In the genomic region with DNA sequence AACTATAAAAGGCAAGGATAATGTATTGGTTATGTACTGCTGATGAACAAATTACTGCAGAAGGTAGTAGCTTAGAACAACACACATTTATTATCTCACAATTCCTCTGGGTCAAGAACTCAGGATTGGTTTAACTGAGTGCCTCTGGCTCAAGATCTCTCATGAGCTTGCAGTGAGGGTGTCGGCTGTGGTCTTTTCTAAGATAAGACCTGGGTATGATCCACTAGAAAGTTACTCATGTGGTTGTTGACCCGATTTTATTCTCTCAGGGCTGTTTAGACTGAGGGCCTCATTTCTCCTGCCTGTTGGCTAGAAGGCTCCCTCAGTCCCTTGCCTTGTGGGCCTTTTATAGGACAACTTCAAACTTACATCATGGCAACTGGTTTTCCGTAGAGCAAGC, we compare ENCODE assay signal across 1 cellular context.
TF ChIP-seq lines count a peak whose summit lies in the region.

No MANE protein-coding gene starts in this region.

TF ChIP-seq in WTC11, 78 proteins besides CTCF, POLR2A, EP300 and RAD21 (continued from another document):
- TF ChIP-seq, protein P1, sequence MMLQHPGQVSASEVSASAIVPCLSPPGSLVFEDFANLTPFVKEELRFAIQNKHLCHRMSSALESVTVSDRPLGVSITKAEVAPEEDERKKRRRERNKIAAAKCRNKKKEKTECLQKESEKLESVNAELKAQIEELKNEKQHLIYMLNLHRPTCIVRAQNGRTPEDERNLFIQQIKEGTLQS (CRISPR knock-in tag; conservative IDR thresholded peaks at IDR 0.05) = no peak
- TF ChIP-seq, protein P2, sequence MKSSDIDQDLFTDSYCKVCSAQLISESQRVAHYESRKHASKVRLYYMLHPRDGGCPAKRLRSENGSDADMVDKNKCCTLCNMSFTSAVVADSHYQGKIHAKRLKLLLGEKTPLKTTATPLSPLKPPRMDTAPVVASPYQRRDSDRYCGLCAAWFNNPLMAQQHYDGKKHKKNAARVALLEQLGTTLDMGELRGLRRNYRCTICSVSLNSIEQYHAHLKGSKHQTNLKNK (CRISPR knock-in tag; IDR thresholded peaks at IDR 0.05) = no peak
- TF ChIP-seq, protein P3, sequence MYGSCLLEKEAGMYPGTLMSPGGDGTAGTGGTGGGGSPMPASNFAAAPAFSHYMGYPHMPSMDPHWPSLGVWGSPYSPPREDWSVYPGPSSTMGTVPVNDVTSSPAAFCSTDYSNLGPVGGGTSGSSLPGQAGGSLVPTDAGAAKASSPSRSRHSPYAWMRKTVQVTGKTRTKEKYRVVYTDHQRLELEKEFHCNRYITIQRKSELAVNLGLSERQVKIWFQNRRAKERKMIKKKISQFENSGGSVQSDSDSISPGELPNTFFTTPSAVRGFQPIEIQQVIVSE (CRISPR knock-in tag; IDR thresholded peaks at IDR 0.05; ENCODE audit: borderline replicate concordance) = no peak
TF ChIP-seq in WTC11: peak in this region for 0.
